ENCODE assay signal across 1 cellular context in genomic region chr22:42856865-42857704, GRCh38.
A peak's percentile ranks its signal among the peaks of the same experiment; 100 is the strongest.
TF ChIP-seq lines count a peak whose summit lies in the region.

A gene with protein sequence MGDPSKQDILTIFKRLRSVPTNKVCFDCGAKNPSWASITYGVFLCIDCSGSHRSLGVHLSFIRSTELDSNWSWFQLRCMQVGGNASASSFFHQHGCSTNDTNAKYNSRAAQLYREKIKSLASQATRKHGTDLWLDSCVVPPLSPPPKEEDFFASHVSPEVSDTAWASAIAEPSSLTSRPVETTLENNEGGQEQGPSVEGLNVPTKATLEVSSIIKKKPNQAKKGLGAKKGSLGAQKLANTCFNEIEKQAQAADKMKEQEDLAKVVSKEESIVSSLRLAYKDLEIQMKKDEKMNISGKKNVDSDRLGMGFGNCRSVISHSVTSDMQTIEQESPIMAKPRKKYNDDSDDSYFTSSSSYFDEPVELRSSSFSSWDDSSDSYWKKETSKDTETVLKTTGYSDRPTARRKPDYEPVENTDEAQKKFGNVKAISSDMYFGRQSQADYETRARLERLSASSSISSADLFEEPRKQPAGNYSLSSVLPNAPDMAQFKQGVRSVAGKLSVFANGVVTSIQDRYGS (minus strand): TSS chr22:42857273. CDS start chr22:42857182, 91 bp downstream.

TF ChIP-seq in HepG2, 621 proteins besides CTCF, POLR2A, EP300 and RAD21 (continued from another document and continues in another):
- TF ChIP-seq CBX2 (IDR thresholded peaks at IDR 0.05; ENCODE audit: low read depth, low read length) (no peak), CBX2 (CRISPR knock-in tag; IDR thresholded peaks at IDR 0.05; ENCODE audit: low read depth) (0 out of 2 replicates have a peak, but pooled peaks have one; percentile 34), TGIF2 (CRISPR knock-in tag; IDR thresholded peaks at IDR 0.05) (peak; percentile 62; the same call in 1 of the 2 replicates), PCBP2 (optimal IDR thresholded peaks at IDR 0.05; ENCODE audit: low read depth, low read length, poor library complexity, severe bottlenecking) (no peak), RNF2 (conservative IDR thresholded peaks at IDR 0.05; ENCODE audit: low read depth) (peak; percentile 98), REPIN1 (CRISPR knock-in tag; IDR thresholded peaks at IDR 0.05; ENCODE audit: borderline replicate concordance, low read depth) (peak; percentile 71), PRMT3 (CRISPR knock-in tag; IDR thresholded peaks at IDR 0.05; ENCODE audit: borderline replicate concordance, low read depth) (peak; percentile 94; the same call in 1 of the 2 replicates), HOXD1 (CRISPR knock-in tag; IDR thresholded peaks at IDR 0.05) (peak; percentile 65), ZC3H13 (CRISPR knock-in tag; IDR thresholded peaks at IDR 0.05) (peak; percentile 96), CREBL2 (CRISPR knock-in tag; IDR thresholded peaks at IDR 0.05; ENCODE audit: borderline replicate concordance) (peak; percentile 94), HNRNPH1 (optimal IDR thresholded peaks at IDR 0.05; ENCODE audit: low read depth, low read length) (no peak), MAF1 (CRISPR knock-in tag; IDR thresholded peaks at IDR 0.05; ENCODE audit: borderline replicate concordance) (no peak; the same call in 1 of the 2 replicates), ZNF510 (CRISPR knock-in tag; IDR thresholded peaks at IDR 0.05; ENCODE audit: low read depth) (peak; percentile 64; the same call in 1 of the 2 replicates), NFAT5 (CRISPR knock-in tag; IDR thresholded peaks at IDR 0.05) (peak; percentile 98), MYC (CRISPR knock-in tag; IDR thresholded peaks at IDR 0.05; ENCODE audit: borderline replicate concordance) (peak; percentile 74), ARNT2 (CRISPR knock-in tag; IDR thresholded peaks at IDR 0.05; ENCODE audit: low read depth) (peak; percentile 97), ZNF337 (CRISPR knock-in tag; IDR thresholded peaks at IDR 0.05; ENCODE audit: borderline replicate concordance, low read depth) (peak; percentile 88; the same call in 1 of the 2 replicates), HOXA5 (CRISPR knock-in tag; IDR thresholded peaks at IDR 0.05) (peak; percentile 47; the same call in 1 of the 2 replicates), TAF15 (IDR thresholded peaks at IDR 0.05; ENCODE audit: low read depth, low read length, poor library complexity, severe bottlenecking) (no peak), ZNF782 (CRISPR knock-in tag; IDR thresholded peaks at IDR 0.05; ENCODE audit: borderline replicate concordance) (peak; percentile 81), GABPB1 (CRISPR knock-in tag; IDR thresholded peaks at IDR 0.05) (peak; percentile 66), GFI1 (CRISPR knock-in tag; IDR thresholded peaks at IDR 0.05; ENCODE audit: borderline replicate concordance) (peak; percentile 56; the same call in 1 of the 2 replicates), AHR (CRISPR knock-in tag; IDR thresholded peaks at IDR 0.05) (peak; percentile 81; the same call in 1 of the 2 replicates), ARID4A (CRISPR knock-in tag; IDR thresholded peaks at IDR 0.05; ENCODE audit: borderline replicate concordance) (peak; percentile 86), ATF5 (CRISPR knock-in tag; IDR thresholded peaks at IDR 0.05; ENCODE audit: low read depth) (peak; percentile 78; the same call in 1 of the 2 replicates), NKX3-1 (CRISPR knock-in tag; IDR thresholded peaks at IDR 0.05) (peak; percentile 95), EEA1 (CRISPR knock-in tag; IDR thresholded peaks at IDR 0.05; ENCODE audit: borderline replicate concordance) (peak; percentile 92; the same call in 1 of the 2 replicates), PAXIP1 (CRISPR knock-in tag; conservative IDR thresholded peaks at IDR 0.05) (0 out of 2 replicates have a peak, but pooled peaks have one; percentile 14), ZNF839 (CRISPR knock-in tag; IDR thresholded peaks at IDR 0.05; ENCODE audit: borderline replicate concordance) (no peak), SYNCRIP (IDR thresholded peaks at IDR 0.05; ENCODE audit: insufficient read depth, low read depth, low read length) (no peak), ZBTB8A (CRISPR knock-in tag; IDR thresholded peaks at IDR 0.05; ENCODE audit: borderline replicate concordance, low read depth) (no peak), PTBP1 (IDR thresholded peaks at IDR 0.05; ENCODE audit: low read depth, low read length, poor library complexity, severe bottlenecking) (no peak), DMAP1 (CRISPR knock-in tag; IDR thresholded peaks at IDR 0.05) (peak; percentile 68; the same call in 1 of the 2 replicates), ZNF773 (CRISPR knock-in tag; IDR thresholded peaks at IDR 0.05; ENCODE audit: borderline replicate concordance) (peak; percentile 95), SIN3B (IDR thresholded peaks at IDR 0.05; ENCODE audit: low read length) (no peak), AHDC1 (CRISPR knock-in tag; IDR thresholded peaks at IDR 0.05; ENCODE audit: borderline replicate concordance) (peak; percentile 55; the same call in 1 of the 2 replicates), POLR2G (IDR thresholded peaks at IDR 0.05; ENCODE audit: low read depth, low read length) (peak; percentile 87), RXRB (CRISPR knock-in tag; IDR thresholded peaks at IDR 0.05; ENCODE audit: borderline replicate concordance) (no peak), ZNF382 (CRISPR knock-in tag; IDR thresholded peaks at IDR 0.05; ENCODE audit: borderline replicate concordance) (no peak)
